ENCODE assay signal across 10 cellular contexts in genomic region chr16:67001159-67001486, GRCh38. TPM values are rescaled to one million over a fixed set of nuclear protein-coding genes. Genes with fewer than 3 reads are reported as not detected.
DNase-seq lines count a peak whose midpoint lies in the region; ATAC-seq lines count a peak whose summit lies in the region.
"Had no signal": no experiment of that assay in that cellular context is flagged by ENCODE, and none has a peak within 500 bp of the region (broad histone marks: within the 10 kb centered on the region; RNA-seq: fewer than 3 reads in every experiment).

No MANE protein-coding gene starts in this region.

- H3K27ac Mint-ChIP-seq in activated T-helper 1 cell treated with anti-CD3 and anti-CD28 coated beads, Interleukin-12 subunit alpha, Interleukin-12 subunit beta, Interleukin-2, Interleukin-4 antibody, amounts not matched to agents 30 ng/mL and 10 ng/mL and 1 ng/mL, durations not matched to agents 14 hours and 24 hours and 36 hours = no peak overlapping the region
- H3K27ac Mint-ChIP-seq in stimulated activated memory B cell treated with anti-CD40 and anti-IgM and Interleukin-4, amounts not matched to agents 10 μg/mL and 1 μg/mL and 100 μg/mL, for 72 hours = no peak overlapping the region

- no peaks in the 10 kb centered on the region for H3K27me3 ChIP-seq in right cardiac atrium (ENCODE audit: control insufficient read depth, insufficient read depth)

- no peaks in the 10 kb centered on the region for H3K9me3 ChIP-seq in right cardiac atrium (ENCODE audit: control insufficient read depth, low read length)

- H3K36me3 Mint-ChIP-seq in activated T-helper 1 cell treated with anti-CD3 and anti-CD28 coated beads, Interleukin-12 subunit alpha, Interleukin-12 subunit beta, Interleukin-2, Interleukin-4 antibody, amounts not matched to agents 30 ng/mL and 10 ng/mL and 1 ng/mL, durations not matched to agents 14 hours and 24 hours and 36 hours (ENCODE audit: low read depth) = peaks cover 29% of the 10 kb centered on the region
- H3K36me3 Mint-ChIP-seq in stimulated activated memory B cell treated with anti-CD40 and anti-IgM and Interleukin-4, amounts not matched to agents 10 μg/mL and 1 μg/mL and 100 μg/mL, for 72 hours = peaks cover 6% of the 10 kb centered on the region

- H3K9me3 Mint-ChIP-seq in activated T-helper 1 cell treated with anti-CD3 and anti-CD28 coated beads, Interleukin-12 subunit alpha, Interleukin-12 subunit beta, Interleukin-2, Interleukin-4 antibody, amounts not matched to agents 30 ng/mL and 10 ng/mL and 1 ng/mL, durations not matched to agents 14 hours and 24 hours and 36 hours = no peaks in the 10 kb centered on the region
- H3K9me3 Mint-ChIP-seq in stimulated activated memory B cell treated with anti-CD40 and anti-IgM and Interleukin-4, amounts not matched to agents 10 μg/mL and 1 μg/mL and 100 μg/mL, for 72 hours = no peaks in the 10 kb centered on the region

- peak; percentile 46 for DNase-seq in NCI-H82 treated with DMSO at 0.1 percent for 48 hours (lab: John Stamatoyannopoulos, UW; ENCODE audit: unreplicated experiment)
- no peak for DNase-seq in NCI-H82 (lab: John Stamatoyannopoulos, UW)
- no peak for DNase-seq in activated T-helper 1 cell treated with anti-CD3 and anti-CD28 coated beads, Interleukin-12 subunit alpha, Interleukin-12 subunit beta, Interleukin-2, Interleukin-4 antibody, amounts not matched to agents 30 ng/mL and 10 ng/mL and 1 ng/mL, durations not matched to agents 14 hours and 24 hours and 36 hours (ENCODE audit: low spot score)
- DNase-seq in right cardiac atrium = no peak
- DNase-seq in stimulated activated CD4-positive, alpha-beta T cell treated with anti-CD3 and anti-CD28 coated beads, Interleukin-4, amount 100 ng/mL, for 24 hours = no peak

- H3K27ac ChIP-seq in right cardiac atrium (ENCODE audit: low read length) = no peak overlapping the region
- H3K27ac ChIP-seq: 22Rv1 had no signal

- intact Hi-C loops in activated T-helper 1 cell treated with anti-CD3 and anti-CD28 coated beads, Interleukin-12 subunit alpha, Interleukin-12 subunit beta, Interleukin-2, Interleukin-4 antibody, amounts not matched to agents 30 ng/mL and 10 ng/mL and 1 ng/mL, durations not matched to agents 14 hours and 24 hours and 36 hours (cut with micrococcal nuclease) = loop anchor here (1.0 kb wide), 1 partner anchor 12 kb away; no protein-coding TSS in a partner anchor
- intact Hi-C loops in right cardiac atrium (cut with DNase I) = loop anchor here in 1 of 4 donors (10.0 kb wide), 1 partner anchor 414 kb away; the partner anchor contains the start of gene ZDHHC1

- no peak for ATAC-seq in right cardiac atrium
- ATAC-seq in stimulated activated memory B cell treated with anti-CD40 and anti-IgM and Interleukin-4, amounts not matched to agents 10 μg/mL and 1 μg/mL and 100 μg/mL, for 72 hours = no peak
- no peak for ATAC-seq in HG02678 (IDR thresholded peaks at IDR 0.05; ENCODE audit: unreplicated experiment)
- no peak for ATAC-seq in HG02759 (IDR thresholded peaks at IDR 0.05; ENCODE audit: unreplicated experiment)

- H3K4me1 ChIP-seq in right cardiac atrium (ENCODE audit: control insufficient read depth, insufficient read depth, low read length) = peaks cover 2% of the 10 kb centered on the region

- 14% methylated on average over 23 of the region's 23 CpGs for WGBS in right cardiac atrium

- H3K27me3 Mint-ChIP-seq in activated T-helper 1 cell treated with anti-CD3 and anti-CD28 coated beads, Interleukin-12 subunit alpha, Interleukin-12 subunit beta, Interleukin-2, Interleukin-4 antibody, amounts not matched to agents 30 ng/mL and 10 ng/mL and 1 ng/mL, durations not matched to agents 14 hours and 24 hours and 36 hours (ENCODE audit: insufficient read depth) = no peaks in the 10 kb centered on the region
- H3K27me3 Mint-ChIP-seq in stimulated activated memory B cell treated with anti-CD40 and anti-IgM and Interleukin-4, amounts not matched to agents 10 μg/mL and 1 μg/mL and 100 μg/mL, for 72 hours = no peaks in the 10 kb centered on the region

- peak overlapping the region; percentile 41 for H3K4me3 Mint-ChIP-seq in activated T-helper 1 cell treated with anti-CD3 and anti-CD28 coated beads, Interleukin-12 subunit alpha, Interleukin-12 subunit beta, Interleukin-2, Interleukin-4 antibody, amounts not matched to agents 30 ng/mL and 10 ng/mL and 1 ng/mL, durations not matched to agents 14 hours and 24 hours and 36 hours
- H3K4me3 Mint-ChIP-seq in stimulated activated memory B cell treated with anti-CD40 and anti-IgM and Interleukin-4, amounts not matched to agents 10 μg/mL and 1 μg/mL and 100 μg/mL, for 72 hours = peak overlapping the region; percentile 27

- peak overlapping the region; percentile 51 for H3K4me3 ChIP-seq in right cardiac atrium (ENCODE audit: low read length)

- H3K4me1 Mint-ChIP-seq in activated T-helper 1 cell treated with anti-CD3 and anti-CD28 coated beads, Interleukin-12 subunit alpha, Interleukin-12 subunit beta, Interleukin-2, Interleukin-4 antibody, amounts not matched to agents 30 ng/mL and 10 ng/mL and 1 ng/mL, durations not matched to agents 14 hours and 24 hours and 36 hours (ENCODE audit: low read depth) = peaks cover 45% of the 10 kb centered on the region
- peaks cover 16% of the 10 kb centered on the region for H3K4me1 Mint-ChIP-seq in stimulated activated memory B cell treated with anti-CD40 and anti-IgM and Interleukin-4, amounts not matched to agents 10 μg/mL and 1 μg/mL and 100 μg/mL, for 72 hours

RNA-seq across cellular contexts. Expression of gene CES4A, which starts 12.7 kb away (rescaled TPM):
- total RNA-seq in activated T-helper 1 cell treated with anti-CD3 and anti-CD28 coated beads, Interleukin-12 subunit alpha, Interleukin-12 subunit beta, Interleukin-2, Interleukin-4 antibody, amounts not matched to agents 30 ng/mL and 10 ng/mL and 1 ng/mL, durations not matched to agents 14 hours and 24 hours and 36 hours = 33.2 and 34.2 TPM in 2 replicates
- 10 to 100 TPM; 11.1 to 21.5 (median 12.1) TPM for total RNA-seq in right cardiac atrium
- 10.3 TPM for polyA plus RNA-seq in right cardiac atrium
- total RNA-seq: NCI-H460 had no signal

RNA-seq across cellular contexts. Expression of gene CBFB, which starts 27.8 kb away (rescaled TPM):
- total RNA-seq in activated T-helper 1 cell treated with anti-CD3 and anti-CD28 coated beads, Interleukin-12 subunit alpha, Interleukin-12 subunit beta, Interleukin-2, Interleukin-4 antibody, amounts not matched to agents 30 ng/mL and 10 ng/mL and 1 ng/mL, durations not matched to agents 14 hours and 24 hours and 36 hours = 171 and 175 TPM in 2 replicates
- 10 to 100 TPM; 23.7 to 39.3 (median 29.6) TPM for total RNA-seq in right cardiac atrium
- polyA plus RNA-seq in right cardiac atrium = 15.7 TPM

RNA-seq across cellular contexts. Expression of gene CES3, which starts 40.1 kb away (rescaled TPM):
- 5.6 and 7.3 TPM in 2 replicates for total RNA-seq in activated T-helper 1 cell treated with anti-CD3 and anti-CD28 coated beads, Interleukin-12 subunit alpha, Interleukin-12 subunit beta, Interleukin-2, Interleukin-4 antibody, amounts not matched to agents 30 ng/mL and 10 ng/mL and 1 ng/mL, durations not matched to agents 14 hours and 24 hours and 36 hours
- 1 to 10 TPM in 2 of 4 donors, under 1 TPM in 2; 0.88 to 1.3 (median 0.98) TPM for total RNA-seq in right cardiac atrium
- 0.48 TPM for polyA plus RNA-seq in right cardiac atrium
